Comparison of ENCODE assay signal across 8 cellular contexts in the genomic region with DNA sequence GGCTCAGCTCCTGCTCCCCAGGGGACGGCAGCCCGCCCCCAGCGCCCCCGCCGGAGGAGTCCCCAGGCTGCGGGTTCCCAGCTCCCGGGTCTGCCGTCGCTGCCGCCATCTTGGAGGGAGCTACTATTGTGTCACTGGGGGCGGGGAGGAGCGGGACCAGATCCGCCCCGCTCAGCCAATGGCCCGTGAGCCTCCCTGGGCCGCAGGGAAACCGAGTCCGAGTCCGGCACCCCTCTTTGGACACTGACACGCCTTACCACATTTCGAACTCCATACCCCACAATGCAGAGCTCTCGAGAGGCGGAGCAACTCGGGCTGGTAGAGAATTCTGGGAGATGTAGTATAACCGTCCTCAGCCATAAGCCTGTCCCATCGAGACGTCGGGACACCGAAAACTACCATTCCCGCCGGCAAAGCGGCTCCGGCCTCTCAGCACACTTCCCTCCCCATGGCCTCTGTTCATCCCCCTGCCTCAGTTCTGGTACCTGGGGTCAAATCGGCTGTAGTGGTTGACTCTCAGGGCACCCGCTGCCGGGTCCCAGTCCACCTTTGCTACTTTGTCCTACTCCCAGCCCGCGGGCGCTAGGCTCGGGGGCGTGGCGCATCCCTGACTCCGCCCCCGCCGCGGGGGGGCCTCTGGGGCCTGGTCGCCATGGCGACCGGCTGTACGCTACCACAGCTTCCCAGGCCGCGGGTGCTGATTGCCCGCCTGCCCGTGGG. TPM values are rescaled to one million over a fixed set of nuclear protein-coding genes. Genes with fewer than 3 reads are reported as not detected.
DNase-seq lines count a peak whose midpoint lies in the region; ATAC-seq, FAIRE-seq and TF ChIP-seq lines count a peak whose summit lies in the region.

Gene RANBP10, minus strand, starts transcription at position 133 of the 720 bp plus-strand sequence. Its CDS starts 24 bp downstream, at position 109.
Gene TSNAXIP1, plus strand, starts transcription at position 462 of the 720 bp plus-strand sequence. CDS start 261 bp downstream, outside the sequence.

- H3K36me3 ChIP-seq in small intestine (ENCODE audit: control insufficient read depth in 2 of 2, insufficient read depth in 2 of 2, low read length in 2 of 2) = peaks cover 0 to under 1% of the 10 kb centered on the region in 2 donors

- POLR2A ChIA-PET in WTC11 (lab: Charles Lee) = interaction anchor here (0.6 to 1.6 kb wide), 11 partner anchors 9 to 321 kb away, joined by 3 to 11 read pairs (median 4); partner anchors contain the start of gene GFOD2

- H3K27me3 Mint-ChIP-seq in WTC11 (ENCODE audit: low read depth) = no peaks in the 10 kb centered on the region

- peak; percentile 90 for TF ChIP-seq POLR2A in GM18951 (IDR thresholded peaks at IDR 0.05; ENCODE audit: extremely low read depth, insufficient read depth, insufficient read length)

- 0 to 1% (median 0%) methylated on average over 48 to 54 of the region's 54 CpGs for WGBS in small intestine, 3 donors

- H3K4me1 Mint-ChIP-seq in WTC11 = peaks cover 5% of the 10 kb centered on the region

- peak; percentile 97 for DNase-seq in AG08396 (ENCODE audit: low spot score)
- DNase-seq in NCI-H2227 treated with DMSO at 0.1 percent for 48 hours (lab: John Stamatoyannopoulos, UW) = peak; percentile 95
- peak; percentile 98 for DNase-seq in WTC11 (ENCODE audit: low spot score)
- peak; percentile 91 to 99 (median 98) for DNase-seq in caudate nucleus (lab: John Stamatoyannopoulos, UW)
- DNase-seq in iPS-NIHi7 (ENCODE audit: extremely low spot score) = peak; percentile 99
- DNase-seq in small intestine = peak; percentile 100

- no peaks in the 10 kb centered on the region for H3K9me3 Mint-ChIP-seq in WTC11

- peaks cover 4% of the 10 kb centered on the region for H3K36me3 Mint-ChIP-seq in WTC11

- in situ Hi-C loops in GM18951 (cut with MboI; ENCODE audit: low sequenced_read_pairs, unreplicated experiment) = no loop called here

- H3K27ac ChIP-seq in caudate nucleus (ENCODE audit: low read depth, low read length) (peak within 1 kb of the TSS; percentile 91), small intestine (ENCODE audit: low read depth in 1 of 2, low read length in 1 of 2) (peak within 1 kb of the TSS; percentile 57 to 74)

- peak; percentile 93 for ATAC-seq in HG03175 (IDR thresholded peaks at IDR 0.05; ENCODE audit: unreplicated experiment)
- ATAC-seq in WTC11 = peak; percentile 98

- peak within 1 kb of the TSS; percentile 96 to 98 for H3K4me3 ChIP-seq in small intestine (ENCODE audit: low read depth in 1 of 2, low read length in 2 of 2)

- TF ChIP-seq CTCF in WTC11 (IDR thresholded peaks at IDR 0.05) = no peak

- H3K9me3 ChIP-seq in small intestine (ENCODE audit: control insufficient read depth, low read depth) = no peaks in the 10 kb centered on the region

- peak within 1 kb of the TSS; percentile 92 for H3K4me3 Mint-ChIP-seq in WTC11

- no peak for FAIRE-seq in small intestine (lab: Jason Lieb, UNC)

- H3K4me1 ChIP-seq in small intestine (ENCODE audit: control insufficient read depth in 2 of 2, insufficient read depth in 1 of 2, low read depth in 1 of 2, low read length in 1 of 2) = peaks cover 5 to 6% of the 10 kb centered on the region in 2 donors

- CTCF ChIA-PET in WTC11 (lab: Charles Lee) = interaction anchor here (0.8 to 2.9 kb wide), 27 partner anchors 9 to 522 kb away, joined by 3 to 126 read pairs (median 5); partner anchors contain the start of genes ATP6V0D1, GFOD2, NRN1L and NUTF2

- peak within 1 kb of the TSS; percentile 92 for H3K27ac Mint-ChIP-seq in WTC11

- no peaks in the 10 kb centered on the region for H3K27me3 ChIP-seq in small intestine (ENCODE audit: control insufficient read depth in 2 of 2, insufficient read depth in 2 of 2, low read length in 2 of 2)

TF ChIP-seq in WTC11, 78 proteins besides CTCF, POLR2A, EP300 and RAD21 (continues in another document):
- TF ChIP-seq ZNF138 (CRISPR knock-in tag; conservative IDR thresholded peaks at IDR 0.05) = no peak
- 0 out of 2 replicates have a peak, but pooled peaks have one; percentile 39 for TF ChIP-seq ZNF317 (CRISPR knock-in tag; IDR thresholded peaks at IDR 0.05; ENCODE audit: borderline replicate concordance, low read depth)
- no peak for TF ChIP-seq ZBTB21 (CRISPR knock-in tag; IDR thresholded peaks at IDR 0.05; ENCODE audit: borderline replicate concordance)
- TF ChIP-seq NFE2L1 (CRISPR knock-in tag; IDR thresholded peaks at IDR 0.05) = no peak
- TF ChIP-seq ZNF671 (CRISPR knock-in tag; IDR thresholded peaks at IDR 0.05) = no peak
- TF ChIP-seq EMX1 (CRISPR knock-in tag; IDR thresholded peaks at IDR 0.05) = no peak
- TF ChIP-seq, protein P1, sequence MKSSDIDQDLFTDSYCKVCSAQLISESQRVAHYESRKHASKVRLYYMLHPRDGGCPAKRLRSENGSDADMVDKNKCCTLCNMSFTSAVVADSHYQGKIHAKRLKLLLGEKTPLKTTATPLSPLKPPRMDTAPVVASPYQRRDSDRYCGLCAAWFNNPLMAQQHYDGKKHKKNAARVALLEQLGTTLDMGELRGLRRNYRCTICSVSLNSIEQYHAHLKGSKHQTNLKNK (CRISPR knock-in tag; IDR thresholded peaks at IDR 0.05) = no peak
- TF ChIP-seq, protein P2, sequence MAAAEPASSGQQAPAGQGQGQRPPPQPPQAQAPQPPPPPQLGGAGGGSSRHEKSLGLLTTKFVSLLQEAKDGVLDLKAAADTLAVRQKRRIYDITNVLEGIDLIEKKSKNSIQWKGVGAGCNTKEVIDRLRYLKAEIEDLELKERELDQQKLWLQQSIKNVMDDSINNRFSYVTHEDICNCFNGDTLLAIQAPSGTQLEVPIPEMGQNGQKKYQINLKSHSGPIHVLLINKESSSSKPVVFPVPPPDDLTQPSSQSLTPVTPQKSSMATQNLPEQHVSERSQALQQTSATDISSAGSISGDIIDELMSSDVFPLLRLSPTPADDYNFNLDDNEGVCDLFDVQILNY (CRISPR knock-in tag; IDR thresholded peaks at IDR 0.05) = no peak
- no peak for TF ChIP-seq ATF1 (CRISPR knock-in tag; IDR thresholded peaks at IDR 0.05)
- TF ChIP-seq CREM (CRISPR knock-in tag; IDR thresholded peaks at IDR 0.05) = 0 out of 2 replicates have a peak, but pooled peaks have one; percentile 32
- TF ChIP-seq, protein P3, sequence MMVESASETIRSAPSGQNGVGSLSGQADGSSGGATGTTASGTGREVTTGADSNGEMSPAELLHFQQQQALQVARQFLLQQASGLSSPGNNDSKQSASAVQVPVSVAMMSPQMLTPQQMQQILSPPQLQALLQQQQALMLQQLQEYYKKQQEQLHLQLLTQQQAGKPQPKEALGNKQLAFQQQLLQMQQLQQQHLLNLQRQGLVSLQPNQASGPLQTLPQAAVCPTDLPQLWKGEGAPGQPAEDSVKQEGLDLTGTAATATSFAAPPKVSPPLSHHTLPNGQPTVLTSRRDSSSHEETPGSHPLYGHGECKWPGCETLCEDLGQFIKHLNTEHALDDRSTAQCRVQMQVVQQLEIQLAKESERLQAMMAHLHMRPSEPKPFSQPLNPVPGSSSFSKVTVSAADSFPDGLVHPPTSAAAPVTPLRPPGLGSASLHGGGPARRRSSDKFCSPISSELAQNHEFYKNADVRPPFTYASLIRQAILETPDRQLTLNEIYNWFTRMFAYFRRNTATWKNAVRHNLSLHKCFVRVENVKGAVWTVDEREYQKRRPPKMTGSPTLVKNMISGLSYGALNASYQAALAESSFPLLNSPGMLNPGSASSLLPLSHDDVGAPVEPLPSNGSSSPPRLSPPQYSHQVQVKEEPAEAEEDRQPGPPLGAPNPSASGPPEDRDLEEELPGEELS (CRISPR knock-in tag; IDR thresholded peaks at IDR 0.05) = 0 out of 2 replicates have a peak, but pooled peaks have one; percentile 23
- TF ChIP-seq, protein P4, sequence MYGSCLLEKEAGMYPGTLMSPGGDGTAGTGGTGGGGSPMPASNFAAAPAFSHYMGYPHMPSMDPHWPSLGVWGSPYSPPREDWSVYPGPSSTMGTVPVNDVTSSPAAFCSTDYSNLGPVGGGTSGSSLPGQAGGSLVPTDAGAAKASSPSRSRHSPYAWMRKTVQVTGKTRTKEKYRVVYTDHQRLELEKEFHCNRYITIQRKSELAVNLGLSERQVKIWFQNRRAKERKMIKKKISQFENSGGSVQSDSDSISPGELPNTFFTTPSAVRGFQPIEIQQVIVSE (CRISPR knock-in tag; IDR thresholded peaks at IDR 0.05; ENCODE audit: borderline replicate concordance) = no peak
- TF ChIP-seq, protein P5, sequence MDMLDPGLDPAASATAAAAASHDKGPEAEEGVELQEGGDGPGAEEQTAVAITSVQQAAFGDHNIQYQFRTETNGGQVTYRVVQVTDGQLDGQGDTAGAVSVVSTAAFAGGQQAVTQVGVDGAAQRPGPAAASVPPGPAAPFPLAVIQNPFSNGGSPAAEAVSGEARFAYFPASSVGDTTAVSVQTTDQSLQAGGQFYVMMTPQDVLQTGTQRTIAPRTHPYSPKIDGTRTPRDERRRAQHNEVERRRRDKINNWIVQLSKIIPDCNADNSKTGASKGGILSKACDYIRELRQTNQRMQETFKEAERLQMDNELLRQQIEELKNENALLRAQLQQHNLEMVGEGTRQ (CRISPR knock-in tag; IDR thresholded peaks at IDR 0.05) = peak; percentile 36; the same call in 1 of the 2 replicates
- TF ChIP-seq JAZF1 (CRISPR knock-in tag; IDR thresholded peaks at IDR 0.05) = no peak
- peak; percentile 92 for TF ChIP-seq SP1 (CRISPR knock-in tag; conservative IDR thresholded peaks at IDR 0.05)
- peak; percentile 61; the same call in 1 of the 2 replicates for TF ChIP-seq NFYB (CRISPR knock-in tag; conservative IDR thresholded peaks at IDR 0.05; ENCODE audit: low read depth)
- TF ChIP-seq HMGXB4 (CRISPR knock-in tag; IDR thresholded peaks at IDR 0.05) = peak; percentile 74; the same call in 1 of the 2 replicates
- TF ChIP-seq ZNF263 (CRISPR knock-in tag; IDR thresholded peaks at IDR 0.05; ENCODE audit: low read depth) = 0 out of 2 replicates have a peak, but pooled peaks have one; percentile 8
- TF ChIP-seq GABPB1 (CRISPR knock-in tag; IDR thresholded peaks at IDR 0.05) = peak; percentile 18; the same call in 1 of the 2 replicates

RNA-seq across cellular contexts. Expression of gene RANBP10, which starts in this region (rescaled TPM):
- 14.0 to 16.9 TPM (median 16.1 TPM) in 3 replicates for total RNA-seq in WTC11 (2021)
- polyA plus RNA-seq in small intestine = 10 to 100 TPM in 1 of 3 donors, 1 to 10 TPM in 2; 5.9 to 10.7 (median 9.4) TPM

RNA-seq across cellular contexts. Expression of gene TSNAXIP1, which starts in this region (rescaled TPM):
- total RNA-seq in WTC11 (2021) = 0.41 to 1.7 TPM (median 0.48 TPM) in 3 replicates
- under 1 TPM in 1 of 3 donors, not detected in 2; 0.72 TPM for polyA plus RNA-seq in small intestine

Comparison
In these comparisons a context has a peak if more than half of its experiments do, and no peak if none do; other contexts are left out.
1. Peak in every context shown above with its lines: DNase-seq, ATAC-seq, H3K4me3 ChIP-seq and H3K27ac ChIP-seq.